Comparison of ENCODE assay signal across 22 cellular contexts in genomic region chr14:100187247-100187833, GRCh38. TPM values are rescaled to one million over a fixed set of nuclear protein-coding genes. Genes with fewer than 3 reads are reported as not detected.
DNase-seq lines count a peak whose midpoint lies in the region; ATAC-seq and TF ChIP-seq lines count a peak whose summit lies in the region.
"Had no signal": no experiment of that assay in that cellular context is flagged by ENCODE, and none has a peak within 500 bp of the region (broad histone marks: within the 10 kb centered on the region; RNA-seq: fewer than 3 reads in every experiment).

No MANE protein-coding gene starts in this region.

- TF ChIP-seq RAD21 in HCT116 (IDR thresholded peaks at IDR 0.05; ENCODE audit: low read depth), result no peak

- no peaks in the 10 kb centered on the region for H4K20me1 ChIP-seq in HCT116 (ENCODE audit: insufficient read depth)
- no peaks in the 10 kb centered on the region for H4K20me1 ChIP-seq in hepatocyte (ENCODE audit: insufficient read depth, poor library complexity, severe bottlenecking)

- H3K27ac Mint-ChIP-seq in stimulated activated effector memory CD8-positive, alpha-beta T cell treated with anti-CD3 and anti-CD28 coated beads, Interleukin-12 subunit alpha, Interleukin-12 subunit beta, amount 100 ng/mL, for 72 hours, result no peak overlapping the region
- H3K27ac Mint-ChIP-seq: activated T-cell treated with anti-CD3 and anti-CD28 coated beads, Interleukin-2, amount 50 U/mL, for 24 hours had no signal

- 81% methylated on average over 11 of the region's 12 CpGs for WGBS in hepatocyte (ENCODE audit: low lambda C conversion rate, missing lambda C conversion rate)
- 88 to 92% methylated on average over 12 of the region's 12 CpGs for WGBS in aorta, 2 donors

- no peak overlapping the region for H3K9ac ChIP-seq in HCT116 (ENCODE audit: low read length)

- intact Hi-C loops in HCT116 (cut with micrococcal nuclease), result no loop called here
- intact Hi-C loops in aorta (cut with DNase I), result no loop called here

- RAD21 ChIA-PET in HCT116 (lab: Charles Lee; ENCODE audit: low non-redundant PET in 1 of 2, low total read pairs in 2 of 2, uncharacterized antibody in 2 of 2, unreplicated experiment in 2 of 2), result no interaction called here

- no peak overlapping the region for H3K4me3 Mint-ChIP-seq in stimulated activated effector memory CD8-positive, alpha-beta T cell treated with anti-CD3 and anti-CD28 coated beads, Interleukin-12 subunit alpha, Interleukin-12 subunit beta, amount 100 ng/mL, for 72 hours
- H3K4me3 Mint-ChIP-seq: activated T-cell treated with anti-CD3 and anti-CD28 coated beads, Interleukin-2, amount 50 U/mL, for 24 hours; neural crest cell had no signal

- H3K9me3 ChIP-seq in HCT116 (ENCODE audit: control insufficient read depth in 1 of 2, insufficient read depth in 1 of 2, low read depth in 1 of 2, low read length in 2 of 2) (no peaks in the 10 kb centered on the region), hepatocyte (ENCODE audit: low read depth) (no peaks in the 10 kb centered on the region), aorta (ENCODE audit: control insufficient read depth, low read length) (no peaks in the 10 kb centered on the region)
- H3K9me3 ChIP-seq: heart right ventricle, sigmoid colon had no signal

- H3K9me2 ChIP-seq in HCT116 (ENCODE audit: insufficient read depth) (no peaks in the 10 kb centered on the region), hepatocyte (replicated peaks; ENCODE audit: insufficient read depth) (no peaks in the 10 kb centered on the region)

- CTCF ChIA-PET in HCT116 (lab: Charles Lee), result no interaction called here

- TF ChIP-seq CTCF in HCT116 (IDR thresholded peaks at IDR 0.05 in 2 of 3, conservative IDR thresholded peaks at IDR 0.05 in 1 of 3; ENCODE audit: borderline replicate concordance in 1 of 3, insufficient read depth in 1 of 3, low read depth in 2 of 3, low read length in 2 of 3), result no peak
- TF ChIP-seq CTCF in hepatocyte (IDR thresholded peaks at IDR 0.05; ENCODE audit: poor library complexity), result no peak

- peak; percentile 18; the same call in 1 of the 2 replicates for ATAC-seq in HCT116
- peak; percentile 26 for ATAC-seq in stimulated activated effector memory CD8-positive, alpha-beta T cell treated with anti-CD3 and anti-CD28 coated beads, Interleukin-12 subunit alpha, Interleukin-12 subunit beta, amount 100 ng/mL, for 72 hours
- ATAC-seq in aorta (ENCODE audit: low FRiP score), result no peak
- ATAC-seq in HG02610 (IDR thresholded peaks at IDR 0.05; ENCODE audit: unreplicated experiment), result no peak
- ATAC-seq: heart right ventricle had no signal

- BruUV-seq in HCT116 (replicated peaks; lab: Mats Ljungman, UMichigan), result no TSS peak

- no peaks in the 10 kb centered on the region for H3K27me3 ChIP-seq in HCT116 (ENCODE audit: insufficient read depth, low read length)
- no peaks in the 10 kb centered on the region for H3K27me3 ChIP-seq in hepatocyte
- H3K27me3 ChIP-seq in aorta (ENCODE audit: control insufficient read depth in 1 of 2, insufficient read depth in 2 of 2, low read length in 1 of 2), result no peaks in the 10 kb centered on the region
- H3K27me3 ChIP-seq: heart right ventricle, sigmoid colon had no signal

- H2AFZ ChIP-seq in HCT116 (ENCODE audit: low read depth, low read length, poor library complexity, severe bottlenecking) (no peak overlapping the region), hepatocyte (no peak overlapping the region)

- H3K4me1 ChIP-seq in HCT116 (ENCODE audit: control insufficient read depth in 1 of 2, insufficient read depth in 2 of 2, low read length in 2 of 2) (peaks cover 2 to 21% of the 10 kb centered on the region in 2 experiments), hepatocyte (ENCODE audit: insufficient read depth) (peaks cover 9% of the 10 kb centered on the region), aorta (ENCODE audit: control insufficient read depth in 1 of 2, insufficient read depth in 2 of 2, low read length in 2 of 2) (no peaks in the 10 kb centered on the region)

- H3K36me3 Mint-ChIP-seq in stimulated activated effector memory CD8-positive, alpha-beta T cell treated with anti-CD3 and anti-CD28 coated beads, Interleukin-12 subunit alpha, Interleukin-12 subunit beta, amount 100 ng/mL, for 72 hours, result no peaks in the 10 kb centered on the region
- H3K36me3 Mint-ChIP-seq: CD4-positive, CD25-positive, alpha-beta regulatory T cell had no signal

- H3K4me3 ChIP-seq in HCT116 (replicated peaks in 1 of 2; ENCODE audit: low read depth in 1 of 2, low read length in 2 of 2) (no peak overlapping the region), hepatocyte (no peak overlapping the region), aorta (ENCODE audit: low read length in 2 of 2) (no peak overlapping the region)
- H3K4me3 ChIP-seq: heart right ventricle, sigmoid colon had no signal

- H3K9me3 Mint-ChIP-seq in stimulated activated effector memory CD8-positive, alpha-beta T cell treated with anti-CD3 and anti-CD28 coated beads, Interleukin-12 subunit alpha, Interleukin-12 subunit beta, amount 100 ng/mL, for 72 hours, result no peaks in the 10 kb centered on the region
- H3K9me3 Mint-ChIP-seq: activated T-cell treated with anti-CD3 and anti-CD28 coated beads, Interleukin-2, amount 50 U/mL, for 24 hours; CD4-positive, CD25-positive, alpha-beta regulatory T cell; neural crest cell had no signal

- no peak for TF ChIP-seq POLR2A in HCT116 (IDR thresholded peaks at IDR 0.05; ENCODE audit: borderline replicate concordance, extremely low read depth, insufficient read depth, insufficient read length)

- H3K79me2 ChIP-seq in HCT116 (ENCODE audit: insufficient read depth, low read length), result no peaks in the 10 kb centered on the region
- no peaks in the 10 kb centered on the region for H3K79me2 ChIP-seq in hepatocyte

- no peaks in the 10 kb centered on the region for H3K4me1 Mint-ChIP-seq in stimulated activated effector memory CD8-positive, alpha-beta T cell treated with anti-CD3 and anti-CD28 coated beads, Interleukin-12 subunit alpha, Interleukin-12 subunit beta, amount 100 ng/mL, for 72 hours
- H3K4me1 Mint-ChIP-seq: CD4-positive, CD25-positive, alpha-beta regulatory T cell had no signal

- H3K36me3 ChIP-seq in HCT116 (ENCODE audit: control insufficient read depth in 1 of 2, insufficient read depth in 2 of 2, low read length in 2 of 2) (no peaks in the 10 kb centered on the region), hepatocyte (replicated peaks; ENCODE audit: insufficient read depth, low read depth) (no peaks in the 10 kb centered on the region), aorta (ENCODE audit: control insufficient read depth in 1 of 2, insufficient read depth in 2 of 2, low read length in 1 of 2) (no peaks in the 10 kb centered on the region)
- H3K36me3 ChIP-seq: heart right ventricle, sigmoid colon had no signal

- POLR2A ChIA-PET in HCT116 (lab: Charles Lee), result no interaction called here

- H3K27ac ChIP-seq in HCT116 (ENCODE audit: low read depth, low read length) (no peak overlapping the region), hepatocyte (no peak overlapping the region), aorta (ENCODE audit: low read depth in 1 of 2, low read length in 2 of 2) (no peak overlapping the region)
- H3K27ac ChIP-seq: heart right ventricle, sigmoid colon had no signal

- H3K4me2 ChIP-seq in HCT116 (ENCODE audit: low read length) (no peak overlapping the region), hepatocyte (no peak overlapping the region)

- no peak for DNase-seq in HCT116 (ENCODE audit: low read depth, low spot score)
- peak; percentile 94 for DNase-seq in NCI-H2171 treated with DMSO at 0.1 percent for 48 hours (lab: John Stamatoyannopoulos, UW)
- peak; percentile 36 for DNase-seq in hepatocyte (ENCODE audit: low spot score)
- DNase-seq in stimulated activated effector memory CD8-positive, alpha-beta T cell treated with anti-CD3 and anti-CD28 coated beads, Interleukin-12 subunit alpha, Interleukin-12 subunit beta, amount 100 ng/mL, for 72 hours (ENCODE audit: low spot score in 2 of 2), result no peak
- no peak for DNase-seq in aorta
- DNase-seq in NCI-H146 (lab: John Stamatoyannopoulos, UW), result no peak
- DNase-seq: activated CD4-positive, CD25-positive, alpha-beta regulatory T cell treated with anti-CD3 and anti-CD28 coated beads, Interleukin-2, amount 50 U/mL, for 72 hours; activated naive CD4-positive, alpha-beta T cell treated with Interleukin-2 at 50 U/mL for 16 hours; activated T-cell treated with anti-CD3 and anti-CD28 coated beads, Interleukin-2, amount 50 U/mL, for 24 hours; amniotic stem cell; CD4-positive, CD25-positive, alpha-beta regulatory T cell; foreskin fibroblast; heart right ventricle; Kasumi-1; NCI-H2081; NCI-H748 treated with DMSO at 0.1 percent for 48 hours; sigmoid colon; substantia nigra; T1000 had no signal

TF ChIP-seq in HCT116, 20 proteins besides CTCF, POLR2A, EP300 and RAD21 (continues in another document):
- TF ChIP-seq ZNF274 (IDR thresholded peaks at IDR 0.05; ENCODE audit: low read depth, low read length), result no peak
- no peak for TF ChIP-seq JUND (IDR thresholded peaks at IDR 0.05)
- no peak for TF ChIP-seq ZFX (IDR thresholded peaks at IDR 0.05)
- TF ChIP-seq ATF3 (IDR thresholded peaks at IDR 0.05), result no peak
- TF ChIP-seq, protein P1, sequence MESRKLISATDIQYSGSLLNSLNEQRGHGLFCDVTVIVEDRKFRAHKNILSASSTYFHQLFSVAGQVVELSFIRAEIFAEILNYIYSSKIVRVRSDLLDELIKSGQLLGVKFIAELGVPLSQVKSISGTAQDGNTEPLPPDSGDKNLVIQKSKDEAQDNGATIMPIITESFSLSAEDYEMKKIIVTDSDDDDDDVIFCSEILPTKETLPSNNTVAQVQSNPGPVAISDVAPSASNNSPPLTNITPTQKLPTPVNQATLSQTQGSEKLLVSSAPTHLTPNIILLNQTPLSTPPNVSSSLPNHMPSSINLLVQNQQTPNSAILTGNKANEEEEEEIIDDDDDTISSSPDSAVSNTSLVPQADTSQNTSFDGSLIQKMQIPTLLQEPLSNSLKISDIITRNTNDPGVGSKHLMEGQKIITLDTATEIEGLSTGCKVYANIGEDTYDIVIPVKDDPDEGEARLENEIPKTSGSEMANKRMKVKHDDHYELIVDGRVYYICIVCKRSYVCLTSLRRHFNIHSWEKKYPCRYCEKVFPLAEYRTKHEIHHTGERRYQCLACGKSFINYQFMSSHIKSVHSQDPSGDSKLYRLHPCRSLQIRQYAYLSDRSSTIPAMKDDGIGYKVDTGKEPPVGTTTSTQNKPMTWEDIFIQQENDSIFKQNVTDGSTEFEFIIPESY (IDR thresholded peaks at IDR 0.05; ENCODE audit: extremely low read depth, insufficient replicate concordance, low read length), result no peak

RNA-seq across cellular contexts. Expression of gene DEGS2, which starts 27.9 kb away (rescaled TPM):
- total RNA-seq in HCT116 (2021; ENCODE audit: unreplicated experiment) (1.8 TPM), hepatocyte (1.8 and 5.3 TPM in 2 replicates), aorta (under 1 TPM; 0.81 to 0.99 TPM)
- 2.3 and 4.6 TPM in 2 replicates for polyA plus RNA-seq in HCT116 (2012)
- polyA plus RNA-seq in hepatocyte (7.7 and 11.8 TPM in 2 replicates), aorta (1 to 10 TPM in 1 of 2 donors, under 1 TPM in 1; 0.10 to 3.0 TPM)
- total RNA-seq: cardiac septum; CD4-positive, CD25-positive, alpha-beta regulatory T cell; neural crest cell had no signal

RNA-seq across cellular contexts. Expression of gene YY1, which starts 51.6 kb away (rescaled TPM):
- total RNA-seq in HCT116 (2021; ENCODE audit: unreplicated experiment) (111 TPM), hepatocyte (52.6 and 58.5 TPM in 2 replicates), aorta (10 to 100 TPM; 46.0 to 57.3 TPM)
- polyA plus RNA-seq in HCT116 (2012), result 37.0 and 40.0 TPM in 2 replicates
- polyA plus RNA-seq in hepatocyte (27.3 and 32.6 TPM in 2 replicates), aorta (10 to 100 TPM; 23.1 to 36.1 TPM)

Comparison
In these comparisons a context has a peak if more than half of its experiments do, and no peak if none do; other contexts are left out.
1. ATAC-seq: peak in HCT116 (single experiment) and stimulated activated effector memory CD8-positive, alpha-beta T cell treated with anti-CD3 and anti-CD28 coated beads, Interleukin-12 subunit alpha, Interleukin-12 subunit beta, amount 100 ng/mL, for 72 hours (single experiment); none in aorta (single experiment) and HG02610 (single experiment).
2. DNase-seq: peak in NCI-H2171 treated with DMSO at 0.1 percent for 48 hours (single experiment) and hepatocyte (single experiment); none in HCT116 (single experiment), stimulated activated effector memory CD8-positive, alpha-beta T cell treated with anti-CD3 and anti-CD28 coated beads, Interleukin-12 subunit alpha, Interleukin-12 subunit beta, amount 100 ng/mL, for 72 hours (0 of 2), aorta (0 of 2) and NCI-H146 (single experiment).